In genomic region chr3:142596726-142597088, GRCh38 we compare ENCODE assay signal across 8 cellular contexts. TPM values are rescaled to one million over a fixed set of nuclear protein-coding genes. Genes with fewer than 3 reads are reported as not detected.
A peak's percentile ranks its signal among the peaks of the same experiment; 100 is the strongest.
DNase-seq lines count a peak whose midpoint lies in the region; ATAC-seq, FAIRE-seq and TF ChIP-seq lines count a peak whose summit lies in the region.

No MANE protein-coding gene starts in this region.

- no peaks in the 10 kb centered on the region for H3K9me3 ChIP-seq in Caco-2
- no peaks in the 10 kb centered on the region for H3K9me3 ChIP-seq in OCI-LY1 (ENCODE audit: low read length)
- no peaks in the 10 kb centered on the region for H3K9me3 ChIP-seq in endothelial cell of umbilical vein (replicated peaks; ENCODE audit: control insufficient read depth, insufficient read depth, low read length)
- no peaks in the 10 kb centered on the region for H3K9me3 ChIP-seq in ovary

- H2AFZ ChIP-seq in OCI-LY1 (ENCODE audit: low read length): peak overlapping the region; percentile 74
- H2AFZ ChIP-seq in endothelial cell of umbilical vein (ENCODE audit: low read depth, low read length): peak overlapping the region; percentile 88

- TF ChIP-seq EP300 in ovary (IDR thresholded peaks at IDR 0.05): no peak

- no peak for TF ChIP-seq CTCF in Caco-2 (IDR thresholded peaks at IDR 0.05; ENCODE audit: insufficient read depth in 1 of 2, low read depth in 1 of 2, low read length in 1 of 2, severe bottlenecking in 1 of 2, unreplicated experiment in 1 of 2)
- TF ChIP-seq CTCF in OCI-LY1 (IDR thresholded peaks at IDR 0.05; ENCODE audit: low read length): no peak
- TF ChIP-seq CTCF in endothelial cell of umbilical vein (IDR thresholded peaks at IDR 0.05; ENCODE audit: extremely low read depth in 1 of 2, insufficient read depth in 1 of 2, low read depth in 1 of 2, low read length in 2 of 2): no peak
- no peak for TF ChIP-seq CTCF in ovary (IDR thresholded peaks at IDR 0.05)

- 1 to 6% (median 5%) methylated on average over 5 of the region's 5 CpGs for WGBS in ovary, 3 donors

- intact Hi-C loops in Caco-2 (cut with micrococcal nuclease; ENCODE audit: unreplicated experiment): loop anchor here (1.0 to 5.0 kb wide), 3 partner anchors 12 to 128 kb away; partner anchors contain the start of gene TRPC1
- intact Hi-C loops in endothelial cell of umbilical vein (cut with micrococcal nuclease): loop anchor here (1.0 to 5.0 kb wide), 5 partner anchors 18 to 405 kb away; partner anchors contain the start of genes ATR, TRPC1, U2SURP and XRN1
- intact Hi-C loops in ovary (cut with DNase I): no loop called here

- H3K79me2 ChIP-seq in OCI-LY1 (ENCODE audit: insufficient read depth, low read length) (no peaks in the 10 kb centered on the region), endothelial cell of umbilical vein (ENCODE audit: control insufficient read depth, insufficient read depth, low read length) (no peaks in the 10 kb centered on the region)

- peaks cover 14% of the 10 kb centered on the region for H3K4me1 Mint-ChIP-seq in Caco-2 (ENCODE audit: low read depth, unreplicated experiment)

- peaks cover 26% of the 10 kb centered on the region for H3K4me1 ChIP-seq in Caco-2
- H3K4me1 ChIP-seq in OCI-LY1 (ENCODE audit: insufficient read depth, low read length, severe bottlenecking): peaks cover 24% of the 10 kb centered on the region
- peaks cover 11% of the 10 kb centered on the region for H3K4me1 ChIP-seq in endothelial cell of umbilical vein (ENCODE audit: control insufficient read depth, extremely low read depth, insufficient read depth, low read length)
- H3K4me1 ChIP-seq in ovary (ENCODE audit: insufficient read depth): no peaks in the 10 kb centered on the region

- H3F3A ChIP-seq in OCI-LY1 (ENCODE audit: insufficient read depth, low read length): no peaks in the 10 kb centered on the region

- H3K4me2 ChIP-seq in OCI-LY1 (ENCODE audit: low read length): peak overlapping the region; percentile 96
- H3K4me2 ChIP-seq in endothelial cell of umbilical vein (ENCODE audit: insufficient read depth, low read length): peak overlapping the region; percentile 79

- no peaks in the 10 kb centered on the region for H3K27me3 Mint-ChIP-seq in Caco-2 (ENCODE audit: insufficient read depth, unreplicated experiment)

- H3K4me3 ChIP-seq in Caco-2 (ENCODE audit: low read depth, low read length) (peak overlapping the region; percentile 63), OCI-LY1 (ENCODE audit: low read depth, low read length, poor library complexity, severe bottlenecking) (peak overlapping the region; percentile 78), endothelial cell of umbilical vein (replicated peaks in 1 of 3; ENCODE audit: insufficient read depth in 1 of 3, low read depth in 1 of 3, low read length in 3 of 3) (peak overlapping the region; percentile 11 to 72 (median 69)), ovary (peak overlapping the region; percentile 68)

- no peak for ATAC-seq in GM18498 (IDR thresholded peaks at IDR 0.05; ENCODE audit: unreplicated experiment)
- ATAC-seq in GM21526 (IDR thresholded peaks at IDR 0.05; ENCODE audit: low FRiP score, unreplicated experiment): no peak
- ATAC-seq in GM19351 (IDR thresholded peaks at IDR 0.05; ENCODE audit: unreplicated experiment): no peak

- POLR2A ChIA-PET in Caco-2 (lab: Charles Lee): interaction anchor here (0.5 to 1.0 kb wide), 2 partner anchors 12 to 127 kb away, joined by 4 to 5 read pairs; no protein-coding TSS in a partner anchor
- POLR2A ChIA-PET in endothelial cell of umbilical vein (lab: Charles Lee): no interaction called here

- BruUV-seq in Caco-2 (replicated peaks; lab: Mats Ljungman, UMichigan) (TSS peak; percentile 57), endothelial cell of umbilical vein (replicated peaks; lab: Mats Ljungman, UMichigan) (no TSS peak)

- H3K36me3 ChIP-seq in Caco-2 (ENCODE audit: control insufficient read depth, insufficient read depth, low read length) (no peaks in the 10 kb centered on the region), OCI-LY1 (ENCODE audit: insufficient read depth, low read length) (no peaks in the 10 kb centered on the region), endothelial cell of umbilical vein (ENCODE audit: control insufficient read depth in 2 of 2, extremely low read depth in 1 of 2, insufficient read depth in 2 of 2, low read length in 2 of 2) (no peaks in the 10 kb centered on the region), ovary (no peaks in the 10 kb centered on the region)

- no peaks in the 10 kb centered on the region for H3K9me2 ChIP-seq in OCI-LY1 (ENCODE audit: low read depth, low read length)

- FAIRE-seq in endothelial cell of umbilical vein (lab: Jason Lieb, UNC): no peak

- dilution Hi-C loops in endothelial cell of umbilical vein (cut with MboI; ENCODE audit: extremely low pct_ligation_motif_present, low sequenced_read_pairs): no loop called here

- H3K9me1 ChIP-seq in endothelial cell of umbilical vein (replicated peaks; ENCODE audit: control insufficient read depth, extremely low read depth, insufficient read depth, low read length): no peaks in the 10 kb centered on the region

- H3K27me3 ChIP-seq in Caco-2 (replicated peaks; ENCODE audit: control insufficient read depth, insufficient read depth, low read length): no peaks in the 10 kb centered on the region
- no peaks in the 10 kb centered on the region for H3K27me3 ChIP-seq in OCI-LY1 (ENCODE audit: insufficient read depth, low read length)
- H3K27me3 ChIP-seq in endothelial cell of umbilical vein (ENCODE audit: control insufficient read depth in 2 of 2, insufficient read depth in 2 of 2, low read length in 2 of 2): no peaks in the 10 kb centered on the region
- H3K27me3 ChIP-seq in ovary: no peaks in the 10 kb centered on the region

- CTCF ChIA-PET in Caco-2 (lab: Charles Lee): interaction anchor here (1.1 kb wide), 1 partner anchor 10 kb away, joined by 4 read pairs; no protein-coding TSS in a partner anchor
- CTCF ChIA-PET in endothelial cell of umbilical vein (lab: Charles Lee): interaction anchor here (1.1 to 2.7 kb wide), 2 partner anchors 10 to 471 kb away, joined by 3 to 12 read pairs; no protein-coding TSS in a partner anchor

- H3K27ac Mint-ChIP-seq in Caco-2 (ENCODE audit: unreplicated experiment): peak overlapping the region; percentile 61

- H3K9ac ChIP-seq in OCI-LY1 (ENCODE audit: low read length) (peak overlapping the region; percentile 73), endothelial cell of umbilical vein (replicated peaks; ENCODE audit: extremely low read depth, insufficient read depth, low read length) (no peak overlapping the region)

- H4K20me1 ChIP-seq in OCI-LY1 (ENCODE audit: insufficient read depth, low read length) (no peaks in the 10 kb centered on the region), endothelial cell of umbilical vein (replicated peaks; ENCODE audit: control insufficient read depth, extremely low read depth, insufficient read depth, low read length) (no peaks in the 10 kb centered on the region)

- H3K36me3 Mint-ChIP-seq in Caco-2 (ENCODE audit: insufficient read depth, unreplicated experiment): peaks cover 13% of the 10 kb centered on the region

- DNase-seq in Caco-2 (no peak), endothelial cell of umbilical vein (ENCODE audit: low read depth, low spot score) (no peak), ovary (no peak), activated gamma-delta T cell (lab: John Stamatoyannopoulos, UW) (no peak)

- H3K9me3 Mint-ChIP-seq in Caco-2 (ENCODE audit: unreplicated experiment): no peaks in the 10 kb centered on the region

- TF ChIP-seq POLR2A in endothelial cell of umbilical vein (IDR thresholded peaks at IDR 0.05; ENCODE audit: low read depth, low read length): no peak
- TF ChIP-seq POLR2A in ovary (IDR thresholded peaks at IDR 0.05): no peak

- peak overlapping the region; percentile 91 for H3K4me3 Mint-ChIP-seq in Caco-2 (ENCODE audit: unreplicated experiment)

- H3K27ac ChIP-seq in OCI-LY1 (ENCODE audit: low read depth, low read length, poor library complexity, severe bottlenecking) (no peak overlapping the region), endothelial cell of umbilical vein (ENCODE audit: insufficient read depth, low read depth, low read length) (no peak overlapping the region), ovary (no peak overlapping the region)

TF ChIP-seq in endothelial cell of umbilical vein, 7 proteins besides CTCF, POLR2A, EP300 and RAD21 (continues in another document):
- TF ChIP-seq JUN (IDR thresholded peaks at IDR 0.05; ENCODE audit: borderline replicate concordance, insufficient read depth, insufficient read length, low read depth): no peak
- no peak for TF ChIP-seq EZH2 (IDR thresholded peaks at IDR 0.05; ENCODE audit: borderline replicate concordance, low read depth, low read length, severe bottlenecking)
- TF ChIP-seq, protein P1, sequence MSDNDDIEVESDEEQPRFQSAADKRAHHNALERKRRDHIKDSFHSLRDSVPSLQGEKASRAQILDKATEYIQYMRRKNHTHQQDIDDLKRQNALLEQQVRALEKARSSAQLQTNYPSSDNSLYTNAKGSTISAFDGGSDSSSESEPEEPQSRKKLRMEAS (IDR thresholded peaks at IDR 0.05; ENCODE audit: insufficient read depth, insufficient read length): no peak
- no peak for TF ChIP-seq POLR2AphosphoS5 (IDR thresholded peaks at IDR 0.05; ENCODE audit: insufficient read depth, low read depth, low read length)
- TF ChIP-seq GATA2 (IDR thresholded peaks at IDR 0.05; ENCODE audit: insufficient read depth, insufficient read length, low read depth, low read length): no peak

RNA-seq across cellular contexts. Expression of gene PLS1, which starts 0.5 kb away (rescaled TPM):
- total RNA-seq in Caco-2 (2022) (19.2 and 23.6 TPM in 2 replicates), endothelial cell of umbilical vein (1.3 and 2.9 TPM in 2 replicates), ovary (1 to 10 TPM in 6 of 7 donors, under 1 TPM in 1; 0.61 to 6.9 (median 1.7) TPM)
- polyA plus RNA-seq in endothelial cell of umbilical vein (0.45 and 0.59 TPM in 2 replicates), ovary (1 to 10 TPM in 1 of 2 donors, under 1 TPM in 1; 0.94 to 6.4 TPM)
- 0.58 and 0.71 TPM in 2 replicates for polyA plus RNA-seq in endothelial cell of umbilical vein (2011; cell fraction: cytosol; rRNA removed)
- 0.55 and 0.59 TPM in 2 replicates for polyA plus RNA-seq in endothelial cell of umbilical vein (2011; cell fraction: nucleus; rRNA removed)
- polyA plus RNA-seq in endothelial cell of umbilical vein (2012): 0.41 and 1.7 TPM in 2 replicates
- 0.85 and 1.2 TPM in 2 replicates for polyA minus RNA-seq in endothelial cell of umbilical vein
- 5.4 TPM for polyA minus RNA-seq in endothelial cell of umbilical vein (2011; cell fraction: cytosol; rRNA and poly(A)+ RNA removed)
- 0.48 and 1.5 TPM in 2 replicates for polyA minus RNA-seq in endothelial cell of umbilical vein (2011; cell fraction: nucleus; rRNA and poly(A)+ RNA removed)

RNA-seq across cellular contexts. Expression of gene ATR, which starts 18.2 kb away (rescaled TPM):
- total RNA-seq in Caco-2 (2022) (17.2 and 17.5 TPM in 2 replicates), endothelial cell of umbilical vein (21.1 and 23.6 TPM in 2 replicates), ovary (10 to 100 TPM; 13.6 to 23.4 (median 19.1) TPM)
- polyA plus RNA-seq in endothelial cell of umbilical vein (6.3 and 7.2 TPM in 2 replicates), ovary (1 to 10 TPM; 6.0 to 9.5 TPM)
- polyA plus RNA-seq in endothelial cell of umbilical vein (2011; cell fraction: cytosol; rRNA removed): 5.6 and 6.4 TPM in 2 replicates
- 33.6 and 41.7 TPM in 2 replicates for polyA plus RNA-seq in endothelial cell of umbilical vein (2011; cell fraction: nucleus; rRNA removed)
- 13.8 and 18.1 TPM in 2 replicates for polyA plus RNA-seq in endothelial cell of umbilical vein (2012)
- 20.5 and 23.1 TPM in 2 replicates for polyA minus RNA-seq in endothelial cell of umbilical vein
- 19.5 TPM for polyA minus RNA-seq in endothelial cell of umbilical vein (2011; cell fraction: cytosol; rRNA and poly(A)+ RNA removed)
- polyA minus RNA-seq in endothelial cell of umbilical vein (2011; cell fraction: nucleus; rRNA and poly(A)+ RNA removed): 37.6 and 56.3 TPM in 2 replicates

Comparison
In these comparisons a context has a peak if more than half of its experiments do, and no peak if none do; other contexts are left out.
1. intact Hi-C loops: an anchor here in Caco-2 (1.0 to 5.0 kb wide) and endothelial cell of umbilical vein (1.0 to 5.0 kb wide); none called in ovary.